In the genomic region with DNA sequence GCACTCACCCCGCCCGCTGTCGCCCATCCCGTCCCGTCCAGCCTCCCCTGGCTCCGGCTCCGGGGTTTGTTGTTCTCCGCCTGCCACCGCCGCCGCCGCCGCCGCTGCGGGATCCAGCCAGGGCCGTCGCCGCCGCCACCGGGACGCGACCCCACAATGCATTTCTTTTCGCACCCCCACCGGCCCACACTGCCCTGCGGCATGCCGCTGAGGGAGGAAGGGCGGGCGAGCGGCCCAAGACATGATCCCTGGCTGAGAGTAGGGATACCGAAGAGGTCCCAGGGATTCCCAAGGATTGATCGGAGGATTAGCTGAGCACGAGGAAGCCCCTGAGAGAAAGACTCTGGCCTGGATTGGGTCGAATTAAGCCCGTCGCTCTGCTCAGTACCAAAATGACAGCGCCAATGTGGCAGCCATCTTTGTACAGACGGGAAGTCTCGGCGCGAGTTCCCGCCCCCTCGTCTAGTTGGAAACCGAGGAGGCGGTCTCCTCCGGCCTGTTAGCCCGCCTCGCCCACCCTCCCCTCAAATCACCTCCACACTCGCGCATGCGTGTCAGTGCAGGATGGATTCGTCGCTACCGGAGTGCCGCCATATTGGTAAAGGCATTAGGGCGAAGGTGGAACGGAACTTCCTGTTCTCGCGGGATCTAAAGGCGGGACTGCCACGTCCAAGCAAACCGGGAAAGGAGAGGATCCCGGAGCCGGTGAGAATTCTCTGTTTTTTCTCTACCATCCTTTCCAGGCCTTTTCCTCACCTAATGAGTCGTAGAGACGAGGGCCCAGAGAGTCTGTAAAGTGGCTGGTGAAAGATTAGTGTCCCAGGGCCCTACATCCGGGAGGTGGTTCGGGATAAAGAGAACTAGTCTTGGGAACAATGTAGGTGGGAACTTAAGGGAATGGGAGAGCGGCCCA, we compare ENCODE assay signal across 8 cellular contexts. TPM values are rescaled to one million over a fixed set of nuclear protein-coding genes. Genes with fewer than 3 reads are reported as not detected.
DNase-seq lines count a peak whose midpoint lies in the region; ATAC-seq and TF ChIP-seq lines count a peak whose summit lies in the region.

Gene RXRB (minus strand): TSS at position 432 of the 913 bp plus-strand sequence. CDS start 189 bp downstream, at position 243.
A gene with protein sequence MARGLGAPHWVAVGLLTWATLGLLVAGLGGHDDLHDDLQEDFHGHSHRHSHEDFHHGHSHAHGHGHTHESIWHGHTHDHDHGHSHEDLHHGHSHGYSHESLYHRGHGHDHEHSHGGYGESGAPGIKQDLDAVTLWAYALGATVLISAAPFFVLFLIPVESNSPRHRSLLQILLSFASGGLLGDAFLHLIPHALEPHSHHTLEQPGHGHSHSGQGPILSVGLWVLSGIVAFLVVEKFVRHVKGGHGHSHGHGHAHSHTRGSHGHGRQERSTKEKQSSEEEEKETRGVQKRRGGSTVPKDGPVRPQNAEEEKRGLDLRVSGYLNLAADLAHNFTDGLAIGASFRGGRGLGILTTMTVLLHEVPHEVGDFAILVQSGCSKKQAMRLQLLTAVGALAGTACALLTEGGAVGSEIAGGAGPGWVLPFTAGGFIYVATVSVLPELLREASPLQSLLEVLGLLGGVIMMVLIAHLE (plus strand): TSS at position 634 of the 913 bp plus-strand sequence. CDS start 379 bp downstream, outside the sequence.

- H3K9ac ChIP-seq in ES-I3 (ENCODE audit: low read depth, low read length) (peak within 1 kb of the TSS; percentile 99), neural progenitor cell (peak within 1 kb of the TSS; percentile 93), stomach smooth muscle (ENCODE audit: low read length in 2 of 2) (peak within 1 kb of the TSS; percentile 96 to 99)

- H3K4me2 ChIP-seq in neural progenitor cell, result peak within 1 kb of the TSS; percentile 99

- H3K9me3 Mint-ChIP-seq in neural progenitor cell, result no peaks in the 10 kb centered on the region

- H3K36me3 ChIP-seq in ES-I3 (ENCODE audit: insufficient read depth, low read length) (peaks cover 16% of the 10 kb centered on the region), neural progenitor cell (no peaks in the 10 kb centered on the region), stomach smooth muscle (ENCODE audit: control insufficient read depth in 2 of 2, insufficient read depth in 2 of 2, low read length in 2 of 2) (peaks cover 32 to 35% of the 10 kb centered on the region in 2 donors)

- H3K27me3 Mint-ChIP-seq in neural progenitor cell (ENCODE audit: insufficient read depth, low read depth), result peaks cover 12% of the 10 kb centered on the region

- DNase-seq in HEK293T (ENCODE audit: extremely low spot score) (peak; percentile 94), NB4 (ENCODE audit: low read depth) (peak; percentile 99), SK-N-DZ (ENCODE audit: low spot score) (peak; percentile 99), foreskin keratinocyte (peak; percentile 93 to 97), neural progenitor cell (ENCODE audit: low spot score) (peak; percentile 100)
- peak; percentile 99 for DNase-seq in activated naive CD4-positive, alpha-beta T cell treated with Interleukin-2 at 50 U/mL for 16 hours

- H3K4me1 ChIP-seq in ES-I3 (ENCODE audit: insufficient read depth, low read length) (peaks cover 14% of the 10 kb centered on the region), foreskin keratinocyte (peaks cover 5% of the 10 kb centered on the region), neural progenitor cell (peaks cover 23% of the 10 kb centered on the region), stomach smooth muscle (ENCODE audit: control insufficient read depth, insufficient read depth, low read length) (peaks cover 61% of the 10 kb centered on the region)

- H3K36me3 Mint-ChIP-seq in neural progenitor cell, result peaks cover 35% of the 10 kb centered on the region

- no peaks in the 10 kb centered on the region for H3K27me3 ChIP-seq in foreskin keratinocyte
- peaks cover under 1% of the 10 kb centered on the region for H3K27me3 ChIP-seq in neural progenitor cell
- no peaks in the 10 kb centered on the region for H3K27me3 ChIP-seq in stomach smooth muscle (ENCODE audit: control insufficient read depth in 1 of 2, insufficient read depth in 2 of 2, low read length in 2 of 2)

- TF ChIP-seq CTCF in NB4 (IDR thresholded peaks at IDR 0.05; ENCODE audit: low read depth, low read length), result no peak
- no peak for TF ChIP-seq CTCF in foreskin keratinocyte (conservative IDR thresholded peaks at IDR 0.05)
- TF ChIP-seq CTCF in neural progenitor cell (IDR thresholded peaks at IDR 0.05), result no peak

- H3K79me2 ChIP-seq in neural progenitor cell (ENCODE audit: low read depth), result peaks cover 27% of the 10 kb centered on the region

- peaks cover 60% of the 10 kb centered on the region for H3F3A ChIP-seq in neural progenitor cell (ENCODE audit: low read depth)

- peak; percentile 85 for TF ChIP-seq POLR2A in NB4 (IDR thresholded peaks at IDR 0.05; ENCODE audit: extremely low read depth, insufficient read length)

- H2AFZ ChIP-seq in neural progenitor cell (replicated peaks), result peak within 1 kb of the TSS; percentile 97

- H3K27ac ChIP-seq in foreskin keratinocyte (peak within 1 kb of the TSS; percentile 96), neural progenitor cell (peak within 1 kb of the TSS; percentile 94), stomach smooth muscle (ENCODE audit: low read length) (peak within 1 kb of the TSS; percentile 98)

- H3K27ac Mint-ChIP-seq in neural progenitor cell, result peak within 1 kb of the TSS; percentile 98

- POLR2A ChIA-PET in HEK293T (lab: Yijun Ruan, JAX), result interaction anchor here (1.0 to 1.9 kb wide), 5 partner anchors 8 to 71 kb away, joined by 3 to 15 read pairs (median 4); partner anchors contain the start of genes RING1, RPS18 and VPS52

- H3K4me3 ChIP-seq in NB4 (ENCODE audit: low read depth, low read length) (peak within 1 kb of the TSS; percentile 92), neural progenitor cell (peak within 1 kb of the TSS; percentile 88), stomach smooth muscle (ENCODE audit: low read length in 2 of 2) (peak within 1 kb of the TSS; percentile 88 to 97)

- peak within 1 kb of the TSS; percentile 99 for H3K4me3 Mint-ChIP-seq in neural progenitor cell

- H4K20me1 ChIP-seq in neural progenitor cell (ENCODE audit: low read depth), result peaks cover 69% of the 10 kb centered on the region

- H3K9me3 ChIP-seq in ES-I3 (ENCODE audit: control insufficient read depth, insufficient read depth, low read length) (no peaks in the 10 kb centered on the region), neural progenitor cell (ENCODE audit: low read depth) (no peaks in the 10 kb centered on the region), stomach smooth muscle (ENCODE audit: control insufficient read depth in 2 of 2, low read length in 2 of 2) (no peaks in the 10 kb centered on the region)

- CTCF ChIA-PET in HEK293T (lab: Yijun Ruan, JAX), result no interaction called here

- ATAC-seq in foreskin keratinocyte, result peak; percentile 54

- H3K4me1 Mint-ChIP-seq in neural progenitor cell, result peaks cover 63% of the 10 kb centered on the region

TF ChIP-seq in HEK293T, 16 proteins besides CTCF, POLR2A, EP300 and RAD21:
- TF ChIP-seq PKNOX1 (IDR thresholded peaks at IDR 0.05) (peak; percentile 22; the same call in 1 of the 2 replicates), SP1 (IDR thresholded peaks at IDR 0.05) (peak; percentile 48; the same call in 1 of the 2 replicates), LEF1 (IDR thresholded peaks at IDR 0.05; ENCODE audit: borderline replicate concordance) (no peak), L3MBTL2 (conservative IDR thresholded peaks at IDR 0.05) (peak; percentile 63), NFRKB (IDR thresholded peaks at IDR 0.05) (peak; percentile 82), SUZ12 (IDR thresholded peaks at IDR 0.05) (no peak), ELF4 (IDR thresholded peaks at IDR 0.05) (peak; percentile 73), CTBP1 (IDR thresholded peaks at IDR 0.05; ENCODE audit: borderline replicate concordance) (no peak), FOXM1 (IDR thresholded peaks at IDR 0.05; ENCODE audit: borderline replicate concordance) (no peak; the same call in 1 of the 2 replicates)

RNA-seq across cellular contexts. Expression of gene RXRB, which starts in this region (rescaled TPM):
- polyA plus RNA-seq in SK-N-DZ (2014; cell fraction: cytosol; rRNA removed), result 21.4 and 25.8 TPM in 2 replicates
- polyA plus RNA-seq in SK-N-DZ (2014; cell fraction: nucleus; rRNA removed), result 80.1 and 95.9 TPM in 2 replicates
- total RNA-seq in foreskin keratinocyte (18.3 and 23.3 TPM in 2 replicates), neural progenitor cell (ENCODE audit: low replicate concordance) (10.2 and 21.7 TPM in 2 replicates)
- 23.4 and 27.8 TPM in 2 replicates for polyA plus RNA-seq in foreskin keratinocyte

RNA-seq across cellular contexts. Expression of the second gene that starts in this region (rescaled TPM):
- polyA plus RNA-seq in SK-N-DZ (2014; cell fraction: cytosol; rRNA removed), result 58.4 and 67.5 TPM in 2 replicates
- polyA plus RNA-seq in SK-N-DZ (2014; cell fraction: nucleus; rRNA removed), result 40.4 and 43.7 TPM in 2 replicates
- total RNA-seq in foreskin keratinocyte (72.4 TPM in 2 replicates), neural progenitor cell (ENCODE audit: low replicate concordance) (40.8 and 59.2 TPM in 2 replicates)
- 93.2 and 101 TPM in 2 replicates for polyA plus RNA-seq in foreskin keratinocyte

Comparison
In these comparisons a context has a peak if more than half of its experiments do, and no peak if none do; other contexts are left out.
1. Peak in every context shown above with its lines: DNase-seq, ATAC-seq, H3K4me3 ChIP-seq and H3K27ac ChIP-seq.